In the genomic region with DNA sequence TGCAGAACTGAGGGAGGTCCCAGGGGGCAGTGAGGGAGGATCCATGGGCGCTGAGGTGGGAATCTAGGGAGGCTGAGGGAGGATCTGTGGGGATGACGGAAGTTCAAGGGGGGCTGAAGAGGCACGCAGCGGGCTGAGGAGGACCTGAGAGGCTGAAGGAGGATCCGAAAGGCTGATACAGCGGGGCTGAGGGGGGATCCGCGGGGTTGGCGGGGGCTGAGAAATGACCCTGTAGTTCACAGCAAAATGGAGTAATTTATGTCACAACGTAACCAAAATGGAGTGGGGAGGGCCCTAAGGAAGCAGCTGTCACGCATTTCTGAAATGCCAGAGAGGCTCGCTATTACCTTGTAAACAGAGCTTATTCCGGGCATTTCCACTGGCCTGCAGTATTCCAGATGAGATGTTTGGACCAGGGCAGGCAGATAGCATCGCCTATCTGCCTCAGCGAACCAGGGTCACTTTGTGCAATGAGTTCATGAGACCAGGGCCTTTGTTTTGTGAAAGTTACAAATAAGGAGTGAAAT, we compare ENCODE assay signal across 5 cellular contexts.
A peak's percentile ranks its signal among the peaks of the same experiment; 100 is the strongest.
DNase-seq lines count a peak whose midpoint lies in the region; ATAC-seq lines count a peak whose summit lies in the region.

No MANE protein-coding gene starts in this region.

- H3K27me3 ChIP-seq in mucosa of stomach (ENCODE audit: control insufficient read depth, insufficient read depth, low read length) = no peaks in the 10 kb centered on the region

- no peak for DNase-seq in NK-92 treated with Interleukin-12 subunit alpha and Interleukin-12 subunit beta, amount 100 ng/mL, for 24 hours (lab: John Stamatoyannopoulos, UW)

- H3K9me3 ChIP-seq in mucosa of stomach (ENCODE audit: control insufficient read depth, low read length) = no peaks in the 10 kb centered on the region

- peak overlapping the region; percentile 99 for H3K9ac ChIP-seq in mucosa of stomach (ENCODE audit: low read length)

- peaks cover 10% of the 10 kb centered on the region for H3K36me3 ChIP-seq in mucosa of stomach (ENCODE audit: control insufficient read depth, insufficient read depth, low read length)

- H3K4me1 ChIP-seq in mucosa of stomach (ENCODE audit: control insufficient read depth, insufficient read depth, low read length) = peaks cover 25% of the 10 kb centered on the region

- ATAC-seq in HG02798 (IDR thresholded peaks at IDR 0.05; ENCODE audit: poor library complexity, unreplicated experiment) (peak; percentile 4), GM21423 (IDR thresholded peaks at IDR 0.05; ENCODE audit: unreplicated experiment) (no peak)

- peak overlapping the region; percentile 98 for H3K4me3 ChIP-seq in mucosa of stomach (ENCODE audit: low read length)

- H3K27ac ChIP-seq in angular gyrus (ENCODE audit: low read depth, low read length) = peak overlapping the region; percentile 95
